ENCODE assay signal across 29 cellular contexts in genomic region chr16:27735031-27735430, GRCh38.
"Had no signal": no experiment of that assay in that cellular context is flagged by ENCODE, and none has a peak within 500 bp of the region (broad histone marks: within the 10 kb centered on the region; RNA-seq: fewer than 3 reads in every experiment).

No MANE protein-coding gene starts in this region.

- H3K4me3 Mint-ChIP-seq: activated B cell treated with CpG ODN at 0.5 μM for 24 hours; activated CD8-positive, alpha-beta T cell treated with anti-CD3 and anti-CD28 coated beads for 36 hours; activated naive CD4-positive, alpha-beta T cell treated with anti-CD3 and anti-CD28 coated beads for 36 hours; activated naive CD4-positive, alpha-beta T cell treated with anti-CD3 and anti-CD28 coated beads, Interleukin-2, amount 50 U/mL, for 24 hours; activated naive CD8-positive, alpha-beta T cell treated with anti-CD3 and anti-CD28 coated beads for 36 hours; activated naive CD8-positive, alpha-beta T cell treated with anti-CD3 and anti-CD28 coated beads, Interleukin-2, amount 50 U/mL, for 24 hours; activated T-cell treated with anti-CD3 and anti-CD28 coated beads, Interleukin-2, amount 50 U/mL, for 4 hours; T-helper 17 cell; T-helper 2 cell treated with Interferon-gamma antibody and Interleukin-4, amounts not matched to agents 5 μg/mL and 100 μg/mL, for 36 hours had no signal

- H3K4me3 ChIP-seq: adrenal gland, body of pancreas, colonic mucosa, heart left ventricle had no signal

- H3K27ac Mint-ChIP-seq: activated B cell treated with CpG ODN at 0.5 μM for 24 hours; activated CD8-positive, alpha-beta T cell treated with anti-CD3 and anti-CD28 coated beads for 36 hours; activated naive CD4-positive, alpha-beta T cell treated with anti-CD3 and anti-CD28 coated beads for 36 hours; activated naive CD4-positive, alpha-beta T cell treated with anti-CD3 and anti-CD28 coated beads, Interleukin-2, amount 50 U/mL, for 24 hours; activated naive CD8-positive, alpha-beta T cell treated with anti-CD3 and anti-CD28 coated beads for 36 hours; activated naive CD8-positive, alpha-beta T cell treated with anti-CD3 and anti-CD28 coated beads, Interleukin-2, amount 50 U/mL, for 24 hours; activated T-helper 2 cell treated with anti-CD3 and anti-CD28 coated beads, Interferon-gamma antibody, Interleukin-2, Interleukin-4, amounts not matched to agents 10 μg/mL and 5 μg/mL and 100 μg/mL, durations not matched to agents 14 hours and 24 hours and 36 hours; T-helper 17 cell; T-helper 2 cell treated with Interferon-gamma antibody and Interleukin-4, amounts not matched to agents 5 μg/mL and 100 μg/mL, for 36 hours had no signal

- ATAC-seq: activated CD4-positive, CD25-positive, alpha-beta regulatory T cell treated with anti-CD3 and anti-CD28 coated beads, Interleukin-2, amount 50 U/mL, for 24 hours; activated CD8-positive, alpha-beta T cell treated with anti-CD3 and anti-CD28 coated beads for 36 hours; activated naive CD8-positive, alpha-beta T cell treated with anti-CD3 and anti-CD28 coated beads, Interleukin-2, amount 50 U/mL, for 24 hours; activated T-cell treated with anti-CD3 and anti-CD28 coated beads, Interleukin-2, amount 50 U/mL, for 4 hours; body of pancreas; esophagus mucosa; heart left ventricle; T-helper 17 cell had no signal

- H3K36me3 ChIP-seq: adrenal gland, colonic mucosa had no signal

- H3K9me3 Mint-ChIP-seq: activated B cell treated with CpG ODN at 0.5 μM for 24 hours; activated CD8-positive, alpha-beta T cell treated with anti-CD3 and anti-CD28 coated beads for 36 hours; activated naive CD4-positive, alpha-beta T cell treated with anti-CD3 and anti-CD28 coated beads for 36 hours; activated naive CD4-positive, alpha-beta T cell treated with anti-CD3 and anti-CD28 coated beads, Interleukin-2, amount 50 U/mL, for 24 hours; activated naive CD8-positive, alpha-beta T cell treated with anti-CD3 and anti-CD28 coated beads for 36 hours; activated naive CD8-positive, alpha-beta T cell treated with anti-CD3 and anti-CD28 coated beads, Interleukin-2, amount 50 U/mL, for 24 hours; activated T-cell treated with anti-CD3 and anti-CD28 coated beads, Interleukin-2, amount 50 U/mL, for 4 hours; activated T-helper 2 cell treated with anti-CD3 and anti-CD28 coated beads, Interferon-gamma antibody, Interleukin-2, Interleukin-4, amounts not matched to agents 10 μg/mL and 5 μg/mL and 100 μg/mL, durations not matched to agents 14 hours and 24 hours and 36 hours; T-helper 2 cell treated with Interferon-gamma antibody and Interleukin-4, amounts not matched to agents 5 μg/mL and 100 μg/mL, for 36 hours had no signal

- H3K27me3 ChIP-seq: adrenal gland, body of pancreas, colonic mucosa, heart left ventricle had no signal

- H3K27ac ChIP-seq: adrenal gland, body of pancreas, colonic mucosa, heart left ventricle, WERI-Rb-1 had no signal

- H3K27me3 Mint-ChIP-seq: activated B cell treated with CpG ODN at 0.5 μM for 24 hours; activated CD8-positive, alpha-beta T cell treated with anti-CD3 and anti-CD28 coated beads for 36 hours; activated naive CD4-positive, alpha-beta T cell treated with anti-CD3 and anti-CD28 coated beads, Interleukin-2, amount 50 U/mL, for 24 hours; activated naive CD8-positive, alpha-beta T cell treated with anti-CD3 and anti-CD28 coated beads for 36 hours; activated naive CD8-positive, alpha-beta T cell treated with anti-CD3 and anti-CD28 coated beads, Interleukin-2, amount 50 U/mL, for 24 hours; T-helper 17 cell had no signal

- H3K4me1 Mint-ChIP-seq: activated B cell treated with CpG ODN at 0.5 μM for 24 hours; activated naive CD4-positive, alpha-beta T cell treated with anti-CD3 and anti-CD28 coated beads, Interleukin-2, amount 50 U/mL, for 24 hours; activated naive CD8-positive, alpha-beta T cell treated with anti-CD3 and anti-CD28 coated beads for 36 hours; activated naive CD8-positive, alpha-beta T cell treated with anti-CD3 and anti-CD28 coated beads, Interleukin-2, amount 50 U/mL, for 24 hours had no signal

- H3K4me1 ChIP-seq: adrenal gland, body of pancreas, colonic mucosa had no signal

- H3K9me3 ChIP-seq: adrenal gland, body of pancreas, colonic mucosa, heart left ventricle had no signal

- DNase-seq: activated B cell treated with CpG ODN at 0.5 μM for 24 hours; activated CD4-positive, alpha-beta T cell treated with anti-CD3 and anti-CD28 coated beads for 48 hours; activated CD4-positive, alpha-beta T cell treated with anti-CD3 and anti-CD28 coated beads, Interleukin-2, amount 50 U/mL, for 1 hour; activated CD4-positive, alpha-beta T cell treated with anti-CD3 and anti-CD28 coated beads, Interleukin-2, amount 50 U/mL, for 48 hours; activated CD8-positive, alpha-beta memory T cell treated with anti-CD3 and anti-CD28 coated beads for 24 hours; activated CD8-positive, alpha-beta T cell treated with anti-CD3 and anti-CD28 coated beads for 36 hours; activated effector memory CD4-positive, alpha-beta T cell treated with anti-CD3 and anti-CD28 coated beads, Interleukin-2, amount 50 U/mL, for 16 hours; activated naive CD4-positive, alpha-beta T cell treated with anti-CD3 and anti-CD28 coated beads for 36 hours; activated naive CD8-positive, alpha-beta T cell treated with anti-CD3 and anti-CD28 coated beads for 36 hours; activated naive CD8-positive, alpha-beta T cell treated with anti-CD3 and anti-CD28 coated beads, Interleukin-2, amount 50 U/mL, for 24 hours; activated T-cell treated with anti-CD3 and anti-CD28 coated beads, Interleukin-2, amount 50 U/mL, for 4 hours; adrenal gland; amygdala; body of pancreas; central memory CD4-positive, alpha-beta T cell; cerebellar nuclear complex; colonic mucosa; effector CD8-positive, alpha-beta T cell; foreskin fibroblast; heart left ventricle; T-helper 1 cell; T-helper 17 cell; T1000; WERI-Rb-1 had no signal
